ENCODE assay signal across 1 cellular context in genomic region chr2:216116418-216116817, GRCh38.
TF ChIP-seq lines count a peak whose summit lies in the region.

No MANE protein-coding gene starts in this region.

TF ChIP-seq in HEK293, 187 proteins besides CTCF, POLR2A, EP300 and RAD21 (continued from another document):
- TF ChIP-seq ZNF274 (IDR thresholded peaks at IDR 0.05; ENCODE audit: low read length) = no peak
- TF ChIP-seq ZNF274 (tag by site-specific recombination; IDR thresholded peaks at IDR 0.05; ENCODE audit: borderline replicate concordance) = no peak
- no peak for TF ChIP-seq ZXDB (tag by site-specific recombination; IDR thresholded peaks at IDR 0.05)
- peak; percentile 52; the same call in 1 of the 2 replicates for TF ChIP-seq MZF1 (tag by site-specific recombination; IDR thresholded peaks at IDR 0.05; ENCODE audit: borderline replicate concordance)
